ENCODE assay signal across 17 cellular contexts in genomic region chr22:47064416-47064815, GRCh38.
"Had no signal": no experiment of that assay in that cellular context is flagged by ENCODE, and none has a peak within 500 bp of the region (broad histone marks: within the 10 kb centered on the region; RNA-seq: fewer than 3 reads in every experiment).

No MANE protein-coding gene starts in this region.

- H3K36me3 ChIP-seq: adrenal gland, transverse colon, vagina had no signal

- ATAC-seq: activated CD8-positive, alpha-beta T cell treated with anti-CD3 and anti-CD28 coated beads for 36 hours; activated T-cell treated with anti-CD3 and anti-CD28 coated beads, Interleukin-2, amount 50 U/mL, for 4 hours; effector memory CD8-positive, alpha-beta T cell; lower lobe of right lung had no signal

- H3K27ac Mint-ChIP-seq: activated CD4-positive, alpha-beta T cell treated with anti-CD3 and anti-CD28 coated beads, Interleukin-2, amount 10 ng/mL, durations not matched to agents 24 days and 14 days; activated CD8-positive, alpha-beta T cell treated with anti-CD3 and anti-CD28 coated beads for 36 hours; dendritic cell treated with granulocyte-macrophage colony-stimulating factor and Interleukin-4, amounts not matched to agents 40 ng/mL and 50 ng/mL, for 4 days; mesothelial cell of epicardium; nephron; progenitor cell of endocrine pancreas; stimulated activated naive CD8-positive, alpha-beta T cell treated with anti-CD3 and anti-CD28 coated beads, Interleukin-15, Interleukin-2, amounts not matched to agents 100 ng/mL and 50 ng/mL, for 24 hours had no signal

- H3K9me3 Mint-ChIP-seq: activated CD4-positive, alpha-beta T cell treated with anti-CD3 and anti-CD28 coated beads, Interleukin-2, amount 10 ng/mL, durations not matched to agents 24 days and 14 days; activated CD8-positive, alpha-beta T cell treated with anti-CD3 and anti-CD28 coated beads for 36 hours; activated T-cell treated with anti-CD3 and anti-CD28 coated beads, Interleukin-2, amount 50 U/mL, for 4 hours; dendritic cell treated with granulocyte-macrophage colony-stimulating factor and Interleukin-4, amounts not matched to agents 40 ng/mL and 50 ng/mL, for 4 days; effector memory CD8-positive, alpha-beta T cell; mesothelial cell of epicardium; nephron; stimulated activated naive CD8-positive, alpha-beta T cell treated with anti-CD3 and anti-CD28 coated beads, Interleukin-15, Interleukin-2, amounts not matched to agents 100 ng/mL and 50 ng/mL, for 24 hours had no signal

- H3K4me1 Mint-ChIP-seq: mesothelial cell of epicardium had no signal

- H3K27ac ChIP-seq: adrenal gland, lower lobe of right lung, transverse colon, vagina had no signal

- H3K4me3 Mint-ChIP-seq: activated CD4-positive, alpha-beta T cell treated with anti-CD3 and anti-CD28 coated beads, Interleukin-2, amount 10 ng/mL, durations not matched to agents 24 days and 14 days; activated CD8-positive, alpha-beta T cell treated with anti-CD3 and anti-CD28 coated beads for 36 hours; activated T-cell treated with anti-CD3 and anti-CD28 coated beads, Interleukin-2, amount 50 U/mL, for 4 hours; dendritic cell treated with granulocyte-macrophage colony-stimulating factor and Interleukin-4, amounts not matched to agents 40 ng/mL and 50 ng/mL, for 4 days; effector memory CD8-positive, alpha-beta T cell; mesothelial cell of epicardium; nephron; stimulated activated naive CD8-positive, alpha-beta T cell treated with anti-CD3 and anti-CD28 coated beads, Interleukin-15, Interleukin-2, amounts not matched to agents 100 ng/mL and 50 ng/mL, for 24 hours had no signal

- H3K27me3 ChIP-seq: adrenal gland, transverse colon, vagina had no signal

- H3K4me1 ChIP-seq: adrenal gland, lower lobe of right lung, transverse colon, vagina had no signal

- DNase-seq: activated CD4-positive, alpha-beta T cell treated with anti-CD3 and anti-CD28 coated beads, Interleukin-2, amount 10 ng/mL, durations not matched to agents 24 days and 14 days; activated CD8-positive, alpha-beta T cell treated with anti-CD3 and anti-CD28 coated beads for 36 hours; activated naive CD4-positive, alpha-beta T cell treated with anti-CD3 and anti-CD28 coated beads, Interleukin-2, amount 50 U/mL, for 16 hours; activated T-cell treated with anti-CD3 and anti-CD28 coated beads, Interleukin-2, amount 50 U/mL, for 4 hours; adrenal gland; effector memory CD8-positive, alpha-beta T cell; foreskin fibroblast; lower lobe of right lung; occipital lobe; stimulated activated CD4-positive, alpha-beta T cell treated with anti-CD3 and anti-CD28 coated beads, Interleukin-2, amount 100 ng/mL, for 24 hours had no signal

- H3K9me3 ChIP-seq: adrenal gland, lower lobe of right lung, transverse colon, vagina had no signal

- H3K27me3 Mint-ChIP-seq: activated CD4-positive, alpha-beta T cell treated with anti-CD3 and anti-CD28 coated beads, Interleukin-2, amount 10 ng/mL, durations not matched to agents 24 days and 14 days; activated CD8-positive, alpha-beta T cell treated with anti-CD3 and anti-CD28 coated beads for 36 hours; dendritic cell treated with granulocyte-macrophage colony-stimulating factor and Interleukin-4, amounts not matched to agents 40 ng/mL and 50 ng/mL, for 4 days; effector memory CD8-positive, alpha-beta T cell; progenitor cell of endocrine pancreas; stimulated activated naive CD8-positive, alpha-beta T cell treated with anti-CD3 and anti-CD28 coated beads, Interleukin-15, Interleukin-2, amounts not matched to agents 100 ng/mL and 50 ng/mL, for 24 hours had no signal

- H3K4me3 ChIP-seq: adrenal gland, lower lobe of right lung, transverse colon, vagina had no signal
